Comparison of ENCODE assay signal across 8 cellular contexts in genomic region chr5:150778517-150779396, GRCh38. TPM values are rescaled to one million over a fixed set of nuclear protein-coding genes. Genes with fewer than 3 reads are reported as not detected.
DNase-seq lines count a peak whose midpoint lies in the region; ATAC-seq and TF ChIP-seq lines count a peak whose summit lies in the region.

Gene SMIM3 (plus strand): TSS chr5:150778757. CDS start chr5:150795441, 16,684 bp downstream.

- H3K27ac Mint-ChIP-seq in activated naive CD8-positive, alpha-beta T cell treated with anti-CD3 and anti-CD28 coated beads, Interleukin-2, amount 50 U/mL, for 24 hours = peak within 1 kb of the TSS; percentile 91

- intact Hi-C loops in heart left ventricle (cut with DNase I) = loop anchor here in 3 of 10 donors (1.0 to 2.0 kb wide), 4 partner anchors 19 to 78 kb away; partner anchors contain the start of genes DCTN4 (in 2 of the 3) and RBM22 (in 1 of the 3)

- H3K36me3 Mint-ChIP-seq in activated naive CD8-positive, alpha-beta T cell treated with anti-CD3 and anti-CD28 coated beads, Interleukin-2, amount 50 U/mL, for 24 hours (ENCODE audit: low read depth) = no peaks in the 10 kb centered on the region

- peak within 1 kb of the TSS; percentile 21 for H2BK12ac ChIP-seq in trophoblast cell (ENCODE audit: low read length)

- H3K79me1 ChIP-seq in trophoblast cell (ENCODE audit: low read length) = peaks cover 5% of the 10 kb centered on the region

- no peaks in the 10 kb centered on the region for H3K9me3 Mint-ChIP-seq in activated naive CD8-positive, alpha-beta T cell treated with anti-CD3 and anti-CD28 coated beads, Interleukin-2, amount 50 U/mL, for 24 hours

- H3K27me3 ChIP-seq in HUES6 (ENCODE audit: control insufficient read depth, insufficient read depth, low read length) (peaks cover 27% of the 10 kb centered on the region), heart left ventricle (no peaks in the 10 kb centered on the region), trophoblast cell (ENCODE audit: insufficient read depth, low read length) (no peaks in the 10 kb centered on the region)

- no peak within 1 kb of the TSS for H3K23ac ChIP-seq in trophoblast cell (ENCODE audit: low read length)

- peak; percentile 51 for DNase-seq in 8988T
- DNase-seq in T follicular helper cell (ENCODE audit: low read depth) = peak; percentile 44
- peak; percentile 74 for DNase-seq in activated naive CD8-positive, alpha-beta T cell treated with anti-CD3 and anti-CD28 coated beads, Interleukin-2, amount 50 U/mL, for 24 hours
- DNase-seq in heart left ventricle = peak; percentile 87 to 93 (median 88)
- DNase-seq in trophoblast cell = peak; percentile 42 to 61
- no peak for DNase-seq in NCI-H446 treated with DMSO at 0.1 percent for 48 hours (lab: John Stamatoyannopoulos, UW)

- peak within 1 kb of the TSS; percentile 74 for H3K4me3 ChIP-seq in HUES6 (ENCODE audit: low read depth, low read length)
- peak within 1 kb of the TSS; percentile 57 to 87 (median 75) for H3K4me3 ChIP-seq in heart left ventricle
- H3K4me3 ChIP-seq in trophoblast cell (ENCODE audit: low read depth, low read length) = peak within 1 kb of the TSS; percentile 72

- H2AFZ ChIP-seq in trophoblast cell (ENCODE audit: insufficient read depth, low read length, poor library complexity) = peak within 1 kb of the TSS; percentile 89

- peak within 1 kb of the TSS; percentile 73 for H4K8ac ChIP-seq in trophoblast cell (ENCODE audit: low read depth, low read length)

- peak within 1 kb of the TSS; percentile 8 for H2BK120ac ChIP-seq in trophoblast cell (ENCODE audit: insufficient read depth, low read length, poor library complexity)

- TF ChIP-seq POLR2A in GM15510 (IDR thresholded peaks at IDR 0.05; ENCODE audit: borderline replicate concordance, extremely low read depth, insufficient read length) (peak; percentile 25), heart left ventricle (IDR thresholded peaks at IDR 0.05) (peak in 1 of 2 donors; percentile 69)

- no peak within 1 kb of the TSS for H3K4ac ChIP-seq in trophoblast cell (ENCODE audit: low read depth, low read length)

- no peak within 1 kb of the TSS for H2AK5ac ChIP-seq in trophoblast cell (ENCODE audit: low read length)

- H3K4me3 Mint-ChIP-seq in activated naive CD8-positive, alpha-beta T cell treated with anti-CD3 and anti-CD28 coated beads, Interleukin-2, amount 50 U/mL, for 24 hours = peak within 1 kb of the TSS; percentile 97

- H3K79me2 ChIP-seq in trophoblast cell (ENCODE audit: control insufficient read depth, insufficient read depth, low read length, poor library complexity) = no peaks in the 10 kb centered on the region

- WGBS in heart left ventricle, 4 donors = 0 to 1% (median 1%) methylated on average over 34 to 59 of the region's 59 CpGs
- no CpG with 5 or more reads among the region's 59 CpGs for WGBS in trophoblast cell (ENCODE audit: extremely low coverage, insufficient coverage, insufficient read length)

- H3K18ac ChIP-seq in trophoblast cell (ENCODE audit: low read length) = peak within 1 kb of the TSS; percentile 66

- no peaks in the 10 kb centered on the region for H3K36me3 ChIP-seq in HUES6 (ENCODE audit: control insufficient read depth, insufficient read depth, low read length)
- H3K36me3 ChIP-seq in heart left ventricle = no peaks in the 10 kb centered on the region
- no peaks in the 10 kb centered on the region for H3K36me3 ChIP-seq in trophoblast cell (ENCODE audit: control insufficient read depth in 1 of 2, insufficient read depth in 2 of 2, low read length in 2 of 2)

- H3K9me3 ChIP-seq in HUES6 (ENCODE audit: control insufficient read depth, insufficient read depth, low read depth, low read length) (no peaks in the 10 kb centered on the region), heart left ventricle (no peaks in the 10 kb centered on the region), trophoblast cell (ENCODE audit: insufficient read depth, low read depth, low read length) (no peaks in the 10 kb centered on the region)

- H3K4me2 ChIP-seq in trophoblast cell (ENCODE audit: low read length) = peak within 1 kb of the TSS; percentile 88

- peak within 1 kb of the TSS; percentile 47 for H4K12ac ChIP-seq in trophoblast cell (ENCODE audit: low read depth, low read length)

- H2BK5ac ChIP-seq in trophoblast cell (ENCODE audit: low read depth, low read length, poor library complexity) = peak within 1 kb of the TSS; percentile 18

- peaks cover 4% of the 10 kb centered on the region for H3K27me3 Mint-ChIP-seq in activated naive CD8-positive, alpha-beta T cell treated with anti-CD3 and anti-CD28 coated beads, Interleukin-2, amount 50 U/mL, for 24 hours

- peaks cover 58% of the 10 kb centered on the region for H3K4me1 Mint-ChIP-seq in activated naive CD8-positive, alpha-beta T cell treated with anti-CD3 and anti-CD28 coated beads, Interleukin-2, amount 50 U/mL, for 24 hours

- H4K91ac ChIP-seq in trophoblast cell (ENCODE audit: low read depth, low read length) = peak within 1 kb of the TSS; percentile 8

- TF ChIP-seq CTCF in heart left ventricle (IDR thresholded peaks at IDR 0.05) = peak in 11 of 12 donors; percentile 12 to 60 (median 38)

- H3K27ac ChIP-seq in HUES6 (ENCODE audit: low read depth, low read length) (no peak within 1 kb of the TSS), heart left ventricle (peak within 1 kb of the TSS; percentile 79 to 93 (median 90)), trophoblast cell (ENCODE audit: low read depth, low read length) (no peak within 1 kb of the TSS)

- H3K4me1 ChIP-seq in HUES6 (ENCODE audit: control insufficient read depth, insufficient read depth, low read length) = peaks cover 22% of the 10 kb centered on the region
- H3K4me1 ChIP-seq in heart left ventricle = peaks cover 9 to 60% (median 42%) of the 10 kb centered on the region in 12 donors
- H3K4me1 ChIP-seq in trophoblast cell (ENCODE audit: control insufficient read depth in 1 of 2, insufficient read depth in 2 of 2, low read length in 2 of 2) = peaks cover 3 to 12% of the 10 kb centered on the region in 2 experiments

- ATAC-seq in activated naive CD8-positive, alpha-beta T cell treated with anti-CD3 and anti-CD28 coated beads, Interleukin-2, amount 50 U/mL, for 24 hours = peak; percentile 52
- ATAC-seq in heart left ventricle = peak; percentile 77 to 88 (median 84)

- H3K14ac ChIP-seq in trophoblast cell (ENCODE audit: low read length) = peak within 1 kb of the TSS; percentile 45

- H3K9ac ChIP-seq in HUES6 (ENCODE audit: low read length) (peak within 1 kb of the TSS; percentile 54), trophoblast cell (ENCODE audit: low read length) (peak within 1 kb of the TSS; percentile 36)

RNA-seq across cellular contexts. Expression of gene SMIM3, which starts in this region (rescaled TPM):
- total RNA-seq in heart left ventricle = 10 to 100 TPM in 7 of 9 donors, 1 to 10 TPM in 2; 7.1 to 27.3 (median 19.1) TPM
- 10 to 100 TPM; 16.0 to 45.6 TPM for polyA plus RNA-seq in heart left ventricle
- 2.8 and 3.3 TPM in 2 replicates for polyA plus RNA-seq in trophoblast cell (2013)

Comparison
In these comparisons a context has a peak if more than half of its experiments do, and no peak if none do; other contexts are left out.
1. H3K27ac ChIP-seq: peak in heart left ventricle (12 of 12); none in HUES6 (single experiment) and trophoblast cell (single experiment).
2. Peak in every context shown above with its lines, with median percentiles within 50 percentile points of each other: H3K4me3 ChIP-seq.